1 cellular context compared by ENCODE assay signal in genomic region chr20:34033903-34034302, GRCh38.
A peak's percentile ranks its signal among the peaks of the same experiment; 100 is the strongest.
TF ChIP-seq lines count a peak whose summit lies in the region.

No MANE protein-coding gene starts in this region.

TF ChIP-seq in HepG2, 621 proteins besides CTCF, POLR2A, EP300 and RAD21 (continued from another document):
- no peak for TF ChIP-seq PLSCR1 (CRISPR knock-in tag; IDR thresholded peaks at IDR 0.05; ENCODE audit: borderline replicate concordance)
- no peak for TF ChIP-seq NFE2 (CRISPR knock-in tag; IDR thresholded peaks at IDR 0.05)
- TF ChIP-seq, protein P1, sequence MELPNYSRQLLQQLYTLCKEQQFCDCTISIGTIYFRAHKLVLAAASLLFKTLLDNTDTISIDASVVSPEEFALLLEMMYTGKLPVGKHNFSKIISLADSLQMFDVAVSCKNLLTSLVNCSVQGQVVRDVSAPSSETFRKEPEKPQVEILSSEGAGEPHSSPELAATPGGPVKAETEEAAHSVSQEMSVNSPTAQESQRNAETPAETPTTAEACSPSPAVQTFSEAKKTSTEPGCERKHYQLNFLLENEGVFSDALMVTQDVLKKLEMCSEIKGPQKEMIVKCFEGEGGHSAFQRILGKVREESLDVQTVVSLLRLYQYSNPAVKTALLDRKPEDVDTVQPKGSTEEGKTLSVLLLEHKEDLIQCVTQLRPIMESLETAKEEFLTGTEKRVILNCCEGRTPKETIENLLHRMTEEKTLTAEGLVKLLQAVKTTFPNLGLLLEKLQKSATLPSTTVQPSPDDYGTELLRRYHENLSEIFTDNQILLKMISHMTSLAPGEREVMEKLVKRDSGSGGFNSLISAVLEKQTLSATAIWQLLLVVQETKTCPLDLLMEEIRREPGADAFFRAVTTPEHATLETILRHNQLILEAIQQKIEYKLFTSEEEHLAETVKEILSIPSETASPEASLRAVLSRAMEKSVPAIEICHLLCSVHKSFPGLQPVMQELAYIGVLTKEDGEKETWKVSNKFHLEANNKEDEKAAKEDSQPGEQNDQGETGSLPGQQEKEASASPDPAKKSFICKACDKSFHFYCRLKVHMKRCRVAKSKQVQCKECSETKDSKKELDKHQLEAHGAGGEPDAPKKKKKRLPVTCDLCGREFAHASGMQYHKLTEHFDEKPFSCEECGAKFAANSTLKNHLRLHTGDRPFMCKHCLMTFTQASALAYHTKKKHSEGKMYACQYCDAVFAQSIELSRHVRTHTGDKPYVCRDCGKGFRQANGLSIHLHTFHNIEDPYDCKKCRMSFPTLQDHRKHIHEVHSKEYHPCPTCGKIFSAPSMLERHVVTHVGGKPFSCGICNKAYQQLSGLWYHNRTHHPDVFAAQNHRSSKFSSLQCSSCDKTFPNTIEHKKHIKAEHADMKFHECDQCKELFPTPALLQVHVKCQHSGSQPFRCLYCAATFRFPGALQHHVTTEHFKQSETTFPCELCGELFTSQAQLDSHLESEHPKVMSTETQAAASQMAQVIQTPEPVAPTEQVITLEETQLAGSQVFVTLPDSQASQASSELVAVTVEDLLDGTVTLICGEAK (IDR thresholded peaks at IDR 0.05), result no peak
- TF ChIP-seq, protein P1 (CRISPR knock-in tag; IDR thresholded peaks at IDR 0.05), result no peak
- TF ChIP-seq RBM22 (optimal IDR thresholded peaks at IDR 0.05; ENCODE audit: low read length), result peak; percentile 62
- no peak for TF ChIP-seq RNF219 (CRISPR knock-in tag; IDR thresholded peaks at IDR 0.05)
- TF ChIP-seq ZNF878 (CRISPR knock-in tag; IDR thresholded peaks at IDR 0.05), result no peak
- TF ChIP-seq TSC22D2 (CRISPR knock-in tag; IDR thresholded peaks at IDR 0.05; ENCODE audit: borderline replicate concordance), result no peak
- 0 out of 2 replicates have a peak, but pooled peaks have one; percentile 28 for TF ChIP-seq TMF1 (CRISPR knock-in tag; IDR thresholded peaks at IDR 0.05; ENCODE audit: low read depth)
- no peak for TF ChIP-seq ZSCAN9 (CRISPR knock-in tag; IDR thresholded peaks at IDR 0.05; ENCODE audit: borderline replicate concordance)
- TF ChIP-seq, protein P2, sequence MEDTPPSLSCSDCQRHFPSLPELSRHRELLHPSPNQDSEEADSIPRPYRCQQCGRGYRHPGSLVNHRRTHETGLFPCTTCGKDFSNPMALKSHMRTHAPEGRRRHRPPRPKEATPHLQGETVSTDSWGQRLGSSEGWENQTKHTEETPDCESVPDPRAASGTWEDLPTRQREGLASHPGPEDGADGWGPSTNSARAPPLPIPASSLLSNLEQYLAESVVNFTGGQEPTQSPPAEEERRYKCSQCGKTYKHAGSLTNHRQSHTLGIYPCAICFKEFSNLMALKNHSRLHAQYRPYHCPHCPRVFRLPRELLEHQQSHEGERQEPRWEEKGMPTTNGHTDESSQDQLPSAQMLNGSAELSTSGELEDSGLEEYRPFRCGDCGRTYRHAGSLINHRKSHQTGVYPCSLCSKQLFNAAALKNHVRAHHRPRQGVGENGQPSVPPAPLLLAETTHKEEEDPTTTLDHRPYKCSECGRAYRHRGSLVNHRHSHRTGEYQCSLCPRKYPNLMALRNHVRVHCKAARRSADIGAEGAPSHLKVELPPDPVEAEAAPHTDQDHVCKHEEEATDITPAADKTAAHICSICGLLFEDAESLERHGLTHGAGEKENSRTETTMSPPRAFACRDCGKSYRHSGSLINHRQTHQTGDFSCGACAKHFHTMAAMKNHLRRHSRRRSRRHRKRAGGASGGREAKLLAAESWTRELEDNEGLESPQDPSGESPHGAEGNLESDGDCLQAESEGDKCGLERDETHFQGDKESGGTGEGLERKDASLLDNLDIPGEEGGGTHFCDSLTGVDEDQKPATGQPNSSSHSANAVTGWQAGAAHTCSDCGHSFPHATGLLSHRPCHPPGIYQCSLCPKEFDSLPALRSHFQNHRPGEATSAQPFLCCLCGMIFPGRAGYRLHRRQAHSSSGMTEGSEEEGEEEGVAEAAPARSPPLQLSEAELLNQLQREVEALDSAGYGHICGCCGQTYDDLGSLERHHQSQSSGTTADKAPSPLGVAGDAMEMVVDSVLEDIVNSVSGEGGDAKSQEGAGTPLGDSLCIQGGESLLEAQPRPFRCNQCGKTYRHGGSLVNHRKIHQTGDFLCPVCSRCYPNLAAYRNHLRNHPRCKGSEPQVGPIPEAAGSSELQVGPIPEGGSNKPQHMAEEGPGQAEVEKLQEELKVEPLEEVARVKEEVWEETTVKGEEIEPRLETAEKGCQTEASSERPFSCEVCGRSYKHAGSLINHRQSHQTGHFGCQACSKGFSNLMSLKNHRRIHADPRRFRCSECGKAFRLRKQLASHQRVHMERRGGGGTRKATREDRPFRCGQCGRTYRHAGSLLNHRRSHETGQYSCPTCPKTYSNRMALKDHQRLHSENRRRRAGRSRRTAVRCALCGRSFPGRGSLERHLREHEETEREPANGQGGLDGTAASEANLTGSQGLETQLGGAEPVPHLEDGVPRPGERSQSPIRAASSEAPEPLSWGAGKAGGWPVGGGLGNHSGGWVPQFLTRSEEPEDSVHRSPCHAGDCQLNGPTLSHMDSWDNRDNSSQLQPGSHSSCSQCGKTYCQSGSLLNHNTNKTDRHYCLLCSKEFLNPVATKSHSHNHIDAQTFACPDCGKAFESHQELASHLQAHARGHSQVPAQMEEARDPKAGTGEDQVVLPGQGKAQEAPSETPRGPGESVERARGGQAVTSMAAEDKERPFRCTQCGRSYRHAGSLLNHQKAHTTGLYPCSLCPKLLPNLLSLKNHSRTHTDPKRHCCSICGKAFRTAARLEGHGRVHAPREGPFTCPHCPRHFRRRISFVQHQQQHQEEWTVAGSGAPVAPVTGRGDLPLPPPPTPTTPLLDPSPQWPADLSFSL (CRISPR knock-in tag; IDR thresholded peaks at IDR 0.05), result no peak
- TF ChIP-seq TCF7 (IDR thresholded peaks at IDR 0.05; ENCODE audit: low read depth), result no peak
- TF ChIP-seq, protein P3, sequence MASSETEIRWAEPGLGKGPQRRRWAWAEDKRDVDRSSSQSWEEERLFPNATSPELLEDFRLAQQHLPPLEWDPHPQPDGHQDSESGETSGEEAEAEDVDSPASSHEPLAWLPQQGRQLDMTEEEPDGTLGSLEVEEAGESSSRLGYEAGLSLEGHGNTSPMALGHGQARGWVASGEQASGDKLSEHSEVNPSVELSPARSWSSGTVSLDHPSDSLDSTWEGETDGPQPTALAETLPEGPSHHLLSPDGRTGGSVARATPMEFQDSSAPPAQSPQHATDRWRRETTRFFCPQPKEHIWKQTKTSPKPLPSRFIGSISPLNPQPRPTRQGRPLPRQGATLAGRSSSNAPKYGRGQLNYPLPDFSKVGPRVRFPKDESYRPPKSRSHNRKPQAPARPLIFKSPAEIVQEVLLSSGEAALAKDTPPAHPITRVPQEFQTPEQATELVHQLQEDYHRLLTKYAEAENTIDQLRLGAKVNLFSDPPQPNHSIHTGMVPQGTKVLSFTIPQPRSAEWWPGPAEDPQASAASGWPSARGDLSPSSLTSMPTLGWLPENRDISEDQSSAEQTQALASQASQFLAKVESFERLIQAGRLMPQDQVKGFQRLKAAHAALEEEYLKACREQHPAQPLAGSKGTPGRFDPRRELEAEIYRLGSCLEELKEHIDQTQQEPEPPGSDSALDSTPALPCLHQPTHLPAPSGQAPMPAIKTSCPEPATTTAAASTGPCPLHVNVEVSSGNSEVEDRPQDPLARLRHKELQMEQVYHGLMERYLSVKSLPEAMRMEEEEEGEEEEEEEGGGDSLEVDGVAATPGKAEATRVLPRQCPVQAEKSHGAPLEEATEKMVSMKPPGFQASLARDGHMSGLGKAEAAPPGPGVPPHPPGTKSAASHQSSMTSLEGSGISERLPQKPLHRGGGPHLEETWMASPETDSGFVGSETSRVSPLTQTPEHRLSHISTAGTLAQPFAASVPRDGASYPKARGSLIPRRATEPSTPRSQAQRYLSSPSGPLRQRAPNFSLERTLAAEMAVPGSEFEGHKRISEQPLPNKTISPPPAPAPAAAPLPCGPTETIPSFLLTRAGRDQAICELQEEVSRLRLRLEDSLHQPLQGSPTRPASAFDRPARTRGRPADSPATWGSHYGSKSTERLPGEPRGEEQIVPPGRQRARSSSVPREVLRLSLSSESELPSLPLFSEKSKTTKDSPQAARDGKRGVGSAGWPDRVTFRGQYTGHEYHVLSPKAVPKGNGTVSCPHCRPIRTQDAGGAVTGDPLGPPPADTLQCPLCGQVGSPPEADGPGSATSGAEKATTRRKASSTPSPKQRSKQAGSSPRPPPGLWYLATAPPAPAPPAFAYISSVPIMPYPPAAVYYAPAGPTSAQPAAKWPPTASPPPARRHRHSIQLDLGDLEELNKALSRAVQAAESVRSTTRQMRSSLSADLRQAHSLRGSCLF (CRISPR knock-in tag; IDR thresholded peaks at IDR 0.05; ENCODE audit: borderline replicate concordance), result no peak
